Comparison of ENCODE assay signal across 1 cellular context in the genomic region with DNA sequence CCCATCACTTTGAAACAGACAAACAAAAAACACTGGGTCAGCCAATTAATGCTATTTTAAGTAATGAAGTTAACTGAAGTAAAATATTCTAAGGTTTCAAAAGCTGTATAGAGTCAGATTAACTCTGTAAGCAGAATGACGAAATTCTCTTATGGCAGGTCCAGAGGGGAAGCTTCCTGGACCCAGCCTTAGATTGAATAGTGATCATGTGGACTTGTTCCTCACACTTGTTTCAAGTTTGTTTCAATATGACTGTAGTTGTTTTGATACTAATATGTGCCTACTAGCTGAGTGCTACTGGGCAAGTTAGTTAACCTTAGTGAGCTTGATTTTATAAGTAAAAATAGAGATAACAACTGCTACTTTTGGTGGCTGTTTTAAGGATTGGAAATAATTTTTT.
TF ChIP-seq lines count a peak whose summit lies in the region.

No MANE protein-coding gene starts in this region.

TF ChIP-seq in SK-N-SH treated with all-trans-retinoic acid at 6 μM for 48 hours, 23 proteins besides CTCF, POLR2A, EP300 and RAD21 (continued from another document):
- TF ChIP-seq OSR1 (CRISPR knock-in tag; IDR thresholded peaks at IDR 0.05) = no peak
TF ChIP-seq in SK-N-SH treated with all-trans-retinoic acid at 6 μM for 48 hours: peak in this region for 0.
